ENCODE assay signal across 2 cellular contexts in the genomic region with DNA sequence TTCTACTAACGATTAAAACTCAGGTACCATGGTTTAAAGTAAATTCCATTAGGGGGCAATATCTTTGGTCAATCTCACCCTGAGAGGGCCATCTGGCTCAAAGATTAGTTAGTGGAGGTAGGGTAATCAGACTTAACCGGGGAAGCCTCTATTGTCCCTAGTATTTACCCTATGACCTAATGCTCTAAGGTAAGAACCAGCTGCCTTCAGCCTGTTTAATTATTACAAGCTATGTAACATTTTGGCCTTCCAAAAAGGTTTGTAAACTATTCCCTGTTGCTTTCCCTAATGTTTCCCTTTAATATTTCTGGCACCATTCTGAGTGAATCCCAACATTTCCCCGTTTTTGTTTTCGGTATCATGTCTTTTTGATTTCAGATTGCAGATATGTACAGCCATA.
TF ChIP-seq lines count a peak whose summit lies in the region.

No MANE protein-coding gene starts in this region.

TF ChIP-seq in liver, 16 proteins besides CTCF, POLR2A, EP300 and RAD21:
- TF ChIP-seq NR2F2 (IDR thresholded peaks at IDR 0.05) (no peak), RXRA (IDR thresholded peaks at IDR 0.05) (peak; percentile 17 to 59), FOXA1 (IDR thresholded peaks at IDR 0.05) (no peak), ZBTB33 (IDR thresholded peaks at IDR 0.05) (no peak), HNF4A (conservative IDR thresholded peaks at IDR 0.05) (peak; percentile 8 to 51), TAF1 (conservative IDR thresholded peaks at IDR 0.05) (no peak), YY1 (IDR thresholded peaks at IDR 0.05) (peak; percentile 22), JUND (IDR thresholded peaks at IDR 0.05) (peak; percentile 67 to 69), SP1 (IDR thresholded peaks at IDR 0.05) (peak; percentile 64), GABPA (IDR thresholded peaks at IDR 0.05 in 1 of 2, conservative IDR thresholded peaks at IDR 0.05 in 1 of 2) (no peak), FOXA2 (IDR thresholded peaks at IDR 0.05) (peak; percentile 65)
- TF ChIP-seq, protein P1, sequence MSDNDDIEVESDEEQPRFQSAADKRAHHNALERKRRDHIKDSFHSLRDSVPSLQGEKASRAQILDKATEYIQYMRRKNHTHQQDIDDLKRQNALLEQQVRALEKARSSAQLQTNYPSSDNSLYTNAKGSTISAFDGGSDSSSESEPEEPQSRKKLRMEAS (IDR thresholded peaks at IDR 0.05) = no peak

TF ChIP-seq in HepG2, 621 proteins besides CTCF, POLR2A, EP300 and RAD21:
- TF ChIP-seq BHLHE40 (IDR thresholded peaks at IDR 0.05; ENCODE audit: low read length) (no peak), RFX3 (CRISPR knock-in tag; IDR thresholded peaks at IDR 0.05) (no peak), ELF4 (CRISPR knock-in tag; IDR thresholded peaks at IDR 0.05; ENCODE audit: borderline replicate concordance) (no peak), ZNF777 (CRISPR knock-in tag; IDR thresholded peaks at IDR 0.05) (no peak), RBAK (CRISPR knock-in tag; IDR thresholded peaks at IDR 0.05) (no peak), MAZ (IDR thresholded peaks at IDR 0.05; ENCODE audit: borderline replicate concordance, low read depth, low read length) (no peak), MAZ (CRISPR knock-in tag; IDR thresholded peaks at IDR 0.05; ENCODE audit: low read depth) (no peak), HIC2 (CRISPR knock-in tag; IDR thresholded peaks at IDR 0.05; ENCODE audit: low read depth) (no peak), JARID2 (CRISPR knock-in tag; IDR thresholded peaks at IDR 0.05; ENCODE audit: insufficient replicate concordance) (no peak)
- TF ChIP-seq, protein P2, sequence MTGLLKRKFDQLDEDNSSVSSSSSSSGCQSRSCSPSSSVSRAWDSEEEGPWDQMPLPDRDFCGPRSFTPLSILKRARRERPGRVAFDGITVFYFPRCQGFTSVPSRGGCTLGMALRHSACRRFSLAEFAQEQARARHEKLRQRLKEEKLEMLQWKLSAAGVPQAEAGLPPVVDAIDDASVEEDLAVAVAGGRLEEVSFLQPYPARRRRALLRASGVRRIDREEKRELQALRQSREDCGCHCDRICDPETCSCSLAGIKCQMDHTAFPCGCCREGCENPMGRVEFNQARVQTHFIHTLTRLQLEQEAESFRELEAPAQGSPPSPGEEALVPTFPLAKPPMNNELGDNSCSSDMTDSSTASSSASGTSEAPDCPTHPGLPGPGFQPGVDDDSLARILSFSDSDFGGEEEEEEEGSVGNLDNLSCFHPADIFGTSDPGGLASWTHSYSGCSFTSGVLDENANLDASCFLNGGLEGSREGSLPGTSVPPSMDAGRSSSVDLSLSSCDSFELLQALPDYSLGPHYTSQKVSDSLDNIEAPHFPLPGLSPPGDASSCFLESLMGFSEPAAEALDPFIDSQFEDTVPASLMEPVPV (CRISPR knock-in tag; IDR thresholded peaks at IDR 0.05) = no peak
- TF ChIP-seq, protein P3, sequence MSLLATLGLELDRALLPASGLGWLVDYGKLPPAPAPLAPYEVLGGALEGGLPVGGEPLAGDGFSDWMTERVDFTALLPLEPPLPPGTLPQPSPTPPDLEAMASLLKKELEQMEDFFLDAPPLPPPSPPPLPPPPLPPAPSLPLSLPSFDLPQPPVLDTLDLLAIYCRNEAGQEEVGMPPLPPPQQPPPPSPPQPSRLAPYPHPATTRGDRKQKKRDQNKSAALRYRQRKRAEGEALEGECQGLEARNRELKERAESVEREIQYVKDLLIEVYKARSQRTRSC (CRISPR knock-in tag; IDR thresholded peaks at IDR 0.05; ENCODE audit: low read depth) = no peak
- TF ChIP-seq, protein P4, sequence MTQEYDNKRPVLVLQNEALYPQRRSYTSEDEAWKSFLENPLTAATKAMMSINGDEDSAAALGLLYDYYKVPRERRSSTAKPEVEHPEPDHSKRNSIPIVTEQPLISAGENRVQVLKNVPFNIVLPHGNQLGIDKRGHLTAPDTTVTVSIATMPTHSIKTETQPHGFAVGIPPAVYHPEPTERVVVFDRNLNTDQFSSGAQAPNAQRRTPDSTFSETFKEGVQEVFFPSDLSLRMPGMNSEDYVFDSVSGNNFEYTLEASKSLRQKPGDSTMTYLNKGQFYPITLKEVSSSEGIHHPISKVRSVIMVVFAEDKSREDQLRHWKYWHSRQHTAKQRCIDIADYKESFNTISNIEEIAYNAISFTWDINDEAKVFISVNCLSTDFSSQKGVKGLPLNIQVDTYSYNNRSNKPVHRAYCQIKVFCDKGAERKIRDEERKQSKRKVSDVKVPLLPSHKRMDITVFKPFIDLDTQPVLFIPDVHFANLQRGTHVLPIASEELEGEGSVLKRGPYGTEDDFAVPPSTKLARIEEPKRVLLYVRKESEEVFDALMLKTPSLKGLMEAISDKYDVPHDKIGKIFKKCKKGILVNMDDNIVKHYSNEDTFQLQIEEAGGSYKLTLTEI (CRISPR knock-in tag; conservative IDR thresholded peaks at IDR 0.05) = no peak
- TF ChIP-seq, protein P5, sequence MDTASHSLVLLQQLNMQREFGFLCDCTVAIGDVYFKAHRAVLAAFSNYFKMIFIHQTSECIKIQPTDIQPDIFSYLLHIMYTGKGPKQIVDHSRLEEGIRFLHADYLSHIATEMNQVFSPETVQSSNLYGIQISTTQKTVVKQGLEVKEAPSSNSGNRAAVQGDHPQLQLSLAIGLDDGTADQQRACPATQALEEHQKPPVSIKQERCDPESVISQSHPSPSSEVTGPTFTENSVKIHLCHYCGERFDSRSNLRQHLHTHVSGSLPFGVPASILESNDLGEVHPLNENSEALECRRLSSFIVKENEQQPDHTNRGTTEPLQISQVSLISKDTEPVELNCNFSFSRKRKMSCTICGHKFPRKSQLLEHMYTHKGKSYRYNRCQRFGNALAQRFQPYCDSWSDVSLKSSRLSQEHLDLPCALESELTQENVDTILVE (CRISPR knock-in tag; IDR thresholded peaks at IDR 0.05) = no peak
TF ChIP-seq in HepG2: peak in this region for 0.
